In genomic region chr2:64743739-64744330, GRCh38 we compare ENCODE assay signal across 19 cellular contexts.
"Had no signal": no experiment of that assay in that cellular context is flagged by ENCODE, and none has a peak within 500 bp of the region (broad histone marks: within the 10 kb centered on the region; RNA-seq: fewer than 3 reads in every experiment).

No MANE protein-coding gene starts in this region.

- DNase-seq: cortex of kidney; dorsolateral prefrontal cortex; effector CD8-positive, alpha-beta T cell; foreskin melanocyte; head of caudate nucleus; mammary epithelial cell; mucosa of descending colon; naive thymus-derived CD8-positive, alpha-beta T cell; psoas muscle; stimulated activated CD4-positive, alpha-beta T cell treated with anti-CD3 and anti-CD28 coated beads, Interleukin-12 subunit alpha, Interleukin-12 subunit beta, amount 100 ng/mL, for 4 hours; stimulated activated naive CD4-positive, alpha-beta T cell treated with Interleukin-2 at 50 U/mL for 16 hours; thyroid gland; upper lobe of left lung had no signal

- H3K27me3 ChIP-seq: dorsolateral prefrontal cortex, hepatocyte, neutrophil, suprapubic skin, thyroid gland, upper lobe of left lung, vagina had no signal

- H3K4me3 Mint-ChIP-seq: naive thymus-derived CD8-positive, alpha-beta T cell had no signal

- H3K27ac Mint-ChIP-seq: naive thymus-derived CD8-positive, alpha-beta T cell had no signal

- H3K4me2 ChIP-seq: hepatocyte had no signal

- H3K4me3 ChIP-seq: dorsolateral prefrontal cortex, hepatocyte, mucosa of descending colon, psoas muscle, suprapubic skin, thyroid gland, upper lobe of left lung, vagina had no signal

- H3K9me3 ChIP-seq: mucosa of descending colon, neutrophil, psoas muscle, suprapubic skin, thyroid gland, upper lobe of left lung, vagina had no signal

- H3K36me3 ChIP-seq: neutrophil, suprapubic skin, thyroid gland, upper lobe of left lung, vagina had no signal

- H3K27me3 Mint-ChIP-seq: naive thymus-derived CD8-positive, alpha-beta T cell had no signal

- H2AFZ ChIP-seq: hepatocyte had no signal

- ATAC-seq: left lobe of liver; mucosa of descending colon; naive thymus-derived CD8-positive, alpha-beta T cell; psoas muscle; sciatic nerve had no signal

- H3K9me3 Mint-ChIP-seq: naive thymus-derived CD8-positive, alpha-beta T cell had no signal

- H3K36me3 Mint-ChIP-seq: naive thymus-derived CD8-positive, alpha-beta T cell had no signal

- H3K27ac ChIP-seq: dorsolateral prefrontal cortex, hepatocyte, neutrophil, psoas muscle, suprapubic skin, thyroid gland, upper lobe of left lung, vagina had no signal
